In the genomic region with DNA sequence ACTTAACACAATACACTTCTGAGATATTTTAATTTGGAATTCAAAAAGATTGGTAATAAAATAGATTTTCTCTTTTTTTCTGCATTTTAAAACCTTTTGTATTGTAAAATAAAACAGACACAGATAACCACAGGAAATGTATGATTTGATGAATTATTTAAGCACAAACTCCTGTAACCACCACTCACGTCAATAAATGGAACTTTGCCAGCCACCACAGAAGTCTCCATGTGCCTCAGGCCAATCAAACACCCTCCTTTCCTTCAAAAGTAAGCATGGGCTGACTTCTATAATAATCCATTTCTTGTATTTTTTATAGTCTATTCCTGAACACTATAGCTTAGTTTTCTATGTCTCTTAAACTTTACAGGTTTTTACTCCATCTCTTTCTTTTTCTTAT, we compare ENCODE assay signal across 2 cellular contexts.
TF ChIP-seq lines count a peak whose summit lies in the region.

No MANE protein-coding gene starts in this region.

TF ChIP-seq in IMR-90, 13 proteins besides CTCF, POLR2A, EP300 and RAD21:
- no peak for TF ChIP-seq SMC3 (IDR thresholded peaks at IDR 0.05; ENCODE audit: low read depth, low read length)
- TF ChIP-seq CEBPB (IDR thresholded peaks at IDR 0.05; ENCODE audit: low read depth, low read length) = no peak
- no peak for TF ChIP-seq NFE2L2 (IDR thresholded peaks at IDR 0.05; ENCODE audit: low read depth, low read length)
- TF ChIP-seq MAFK (IDR thresholded peaks at IDR 0.05; ENCODE audit: low read depth, low read length) = no peak
- TF ChIP-seq BHLHE40 (IDR thresholded peaks at IDR 0.05; ENCODE audit: low read depth, low read length) = no peak
- TF ChIP-seq RCOR1 (IDR thresholded peaks at IDR 0.05; ENCODE audit: insufficient replicate concordance, low read length) = no peak
- TF ChIP-seq RFX5 (IDR thresholded peaks at IDR 0.05; ENCODE audit: low read depth, low read length) = no peak
- TF ChIP-seq MAZ (IDR thresholded peaks at IDR 0.05; ENCODE audit: borderline replicate concordance, low read depth, low read length) = no peak
- no peak for TF ChIP-seq CHD1 (IDR thresholded peaks at IDR 0.05; ENCODE audit: low read depth, low read length)
- TF ChIP-seq, protein P1, sequence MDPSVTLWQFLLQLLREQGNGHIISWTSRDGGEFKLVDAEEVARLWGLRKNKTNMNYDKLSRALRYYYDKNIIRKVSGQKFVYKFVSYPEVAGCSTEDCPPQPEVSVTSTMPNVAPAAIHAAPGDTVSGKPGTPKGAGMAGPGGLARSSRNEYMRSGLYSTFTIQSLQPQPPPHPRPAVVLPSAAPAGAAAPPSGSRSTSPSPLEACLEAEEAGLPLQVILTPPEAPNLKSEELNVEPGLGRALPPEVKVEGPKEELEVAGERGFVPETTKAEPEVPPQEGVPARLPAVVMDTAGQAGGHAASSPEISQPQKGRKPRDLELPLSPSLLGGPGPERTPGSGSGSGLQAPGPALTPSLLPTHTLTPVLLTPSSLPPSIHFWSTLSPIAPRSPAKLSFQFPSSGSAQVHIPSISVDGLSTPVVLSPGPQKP (IDR thresholded peaks at IDR 0.05; ENCODE audit: borderline replicate concordance, low read depth, low read length) = no peak
- TF ChIP-seq FOS (IDR thresholded peaks at IDR 0.05; ENCODE audit: low read depth, low read length) = no peak
- TF ChIP-seq, protein P2, sequence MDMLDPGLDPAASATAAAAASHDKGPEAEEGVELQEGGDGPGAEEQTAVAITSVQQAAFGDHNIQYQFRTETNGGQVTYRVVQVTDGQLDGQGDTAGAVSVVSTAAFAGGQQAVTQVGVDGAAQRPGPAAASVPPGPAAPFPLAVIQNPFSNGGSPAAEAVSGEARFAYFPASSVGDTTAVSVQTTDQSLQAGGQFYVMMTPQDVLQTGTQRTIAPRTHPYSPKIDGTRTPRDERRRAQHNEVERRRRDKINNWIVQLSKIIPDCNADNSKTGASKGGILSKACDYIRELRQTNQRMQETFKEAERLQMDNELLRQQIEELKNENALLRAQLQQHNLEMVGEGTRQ (IDR thresholded peaks at IDR 0.05; ENCODE audit: low read depth, low read length) = no peak
- TF ChIP-seq MXI1 (IDR thresholded peaks at IDR 0.05; ENCODE audit: borderline replicate concordance, low read depth, low read length) = no peak

TF ChIP-seq in SK-N-SH, 30 proteins besides CTCF, POLR2A, EP300 and RAD21:
- TF ChIP-seq YY1 (IDR thresholded peaks at IDR 0.05; ENCODE audit: low read depth) = no peak
- no peak for TF ChIP-seq GABPA (IDR thresholded peaks at IDR 0.05; ENCODE audit: low read depth)
- no peak for TF ChIP-seq MXI1 (IDR thresholded peaks at IDR 0.05; ENCODE audit: low read depth, low read length)
- no peak for TF ChIP-seq EZH2phosphoT487 (IDR thresholded peaks at IDR 0.05; ENCODE audit: borderline replicate concordance, low read depth)
- no peak for TF ChIP-seq RFX5 (IDR thresholded peaks at IDR 0.05; ENCODE audit: low read length)
- TF ChIP-seq GATA2 (CRISPR knock-in tag; IDR thresholded peaks at IDR 0.05) = no peak
- TF ChIP-seq RCOR1 (IDR thresholded peaks at IDR 0.05; ENCODE audit: low read length) = no peak
- TF ChIP-seq, protein P3, sequence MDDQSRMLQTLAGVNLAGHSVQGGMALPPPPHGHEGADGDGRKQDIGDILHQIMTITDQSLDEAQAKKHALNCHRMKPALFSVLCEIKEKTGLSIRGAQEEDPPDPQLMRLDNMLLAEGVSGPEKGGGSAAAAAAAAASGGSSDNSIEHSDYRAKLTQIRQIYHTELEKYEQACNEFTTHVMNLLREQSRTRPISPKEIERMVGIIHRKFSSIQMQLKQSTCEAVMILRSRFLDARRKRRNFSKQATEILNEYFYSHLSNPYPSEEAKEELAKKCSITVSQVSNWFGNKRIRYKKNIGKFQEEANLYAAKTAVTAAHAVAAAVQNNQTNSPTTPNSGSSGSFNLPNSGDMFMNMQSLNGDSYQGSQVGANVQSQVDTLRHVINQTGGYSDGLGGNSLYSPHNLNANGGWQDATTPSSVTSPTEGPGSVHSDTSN (IDR thresholded peaks at IDR 0.05) = no peak
- no peak for TF ChIP-seq CHD2 (IDR thresholded peaks at IDR 0.05; ENCODE audit: low read length, partially characterized antibody)
- no peak for TF ChIP-seq FOXM1 (IDR thresholded peaks at IDR 0.05; ENCODE audit: low read depth)
- TF ChIP-seq, protein P4, sequence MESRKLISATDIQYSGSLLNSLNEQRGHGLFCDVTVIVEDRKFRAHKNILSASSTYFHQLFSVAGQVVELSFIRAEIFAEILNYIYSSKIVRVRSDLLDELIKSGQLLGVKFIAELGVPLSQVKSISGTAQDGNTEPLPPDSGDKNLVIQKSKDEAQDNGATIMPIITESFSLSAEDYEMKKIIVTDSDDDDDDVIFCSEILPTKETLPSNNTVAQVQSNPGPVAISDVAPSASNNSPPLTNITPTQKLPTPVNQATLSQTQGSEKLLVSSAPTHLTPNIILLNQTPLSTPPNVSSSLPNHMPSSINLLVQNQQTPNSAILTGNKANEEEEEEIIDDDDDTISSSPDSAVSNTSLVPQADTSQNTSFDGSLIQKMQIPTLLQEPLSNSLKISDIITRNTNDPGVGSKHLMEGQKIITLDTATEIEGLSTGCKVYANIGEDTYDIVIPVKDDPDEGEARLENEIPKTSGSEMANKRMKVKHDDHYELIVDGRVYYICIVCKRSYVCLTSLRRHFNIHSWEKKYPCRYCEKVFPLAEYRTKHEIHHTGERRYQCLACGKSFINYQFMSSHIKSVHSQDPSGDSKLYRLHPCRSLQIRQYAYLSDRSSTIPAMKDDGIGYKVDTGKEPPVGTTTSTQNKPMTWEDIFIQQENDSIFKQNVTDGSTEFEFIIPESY (IDR thresholded peaks at IDR 0.05; ENCODE audit: borderline replicate concordance, low read depth) = no peak
- TF ChIP-seq, protein P5, sequence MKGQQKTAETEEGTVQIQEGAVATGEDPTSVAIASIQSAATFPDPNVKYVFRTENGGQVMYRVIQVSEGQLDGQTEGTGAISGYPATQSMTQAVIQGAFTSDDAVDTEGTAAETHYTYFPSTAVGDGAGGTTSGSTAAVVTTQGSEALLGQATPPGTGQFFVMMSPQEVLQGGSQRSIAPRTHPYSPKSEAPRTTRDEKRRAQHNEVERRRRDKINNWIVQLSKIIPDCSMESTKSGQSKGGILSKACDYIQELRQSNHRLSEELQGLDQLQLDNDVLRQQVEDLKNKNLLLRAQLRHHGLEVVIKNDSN (IDR thresholded peaks at IDR 0.05; ENCODE audit: borderline replicate concordance, low read depth) = no peak
- TF ChIP-seq POLR2AphosphoS5 (IDR thresholded peaks at IDR 0.05; ENCODE audit: low read depth, low read length) = no peak
- no peak for TF ChIP-seq ELF1 (IDR thresholded peaks at IDR 0.05)
- TF ChIP-seq FOSL2 (IDR thresholded peaks at IDR 0.05; ENCODE audit: borderline replicate concordance, low read depth) = no peak
- TF ChIP-seq, protein P6, sequence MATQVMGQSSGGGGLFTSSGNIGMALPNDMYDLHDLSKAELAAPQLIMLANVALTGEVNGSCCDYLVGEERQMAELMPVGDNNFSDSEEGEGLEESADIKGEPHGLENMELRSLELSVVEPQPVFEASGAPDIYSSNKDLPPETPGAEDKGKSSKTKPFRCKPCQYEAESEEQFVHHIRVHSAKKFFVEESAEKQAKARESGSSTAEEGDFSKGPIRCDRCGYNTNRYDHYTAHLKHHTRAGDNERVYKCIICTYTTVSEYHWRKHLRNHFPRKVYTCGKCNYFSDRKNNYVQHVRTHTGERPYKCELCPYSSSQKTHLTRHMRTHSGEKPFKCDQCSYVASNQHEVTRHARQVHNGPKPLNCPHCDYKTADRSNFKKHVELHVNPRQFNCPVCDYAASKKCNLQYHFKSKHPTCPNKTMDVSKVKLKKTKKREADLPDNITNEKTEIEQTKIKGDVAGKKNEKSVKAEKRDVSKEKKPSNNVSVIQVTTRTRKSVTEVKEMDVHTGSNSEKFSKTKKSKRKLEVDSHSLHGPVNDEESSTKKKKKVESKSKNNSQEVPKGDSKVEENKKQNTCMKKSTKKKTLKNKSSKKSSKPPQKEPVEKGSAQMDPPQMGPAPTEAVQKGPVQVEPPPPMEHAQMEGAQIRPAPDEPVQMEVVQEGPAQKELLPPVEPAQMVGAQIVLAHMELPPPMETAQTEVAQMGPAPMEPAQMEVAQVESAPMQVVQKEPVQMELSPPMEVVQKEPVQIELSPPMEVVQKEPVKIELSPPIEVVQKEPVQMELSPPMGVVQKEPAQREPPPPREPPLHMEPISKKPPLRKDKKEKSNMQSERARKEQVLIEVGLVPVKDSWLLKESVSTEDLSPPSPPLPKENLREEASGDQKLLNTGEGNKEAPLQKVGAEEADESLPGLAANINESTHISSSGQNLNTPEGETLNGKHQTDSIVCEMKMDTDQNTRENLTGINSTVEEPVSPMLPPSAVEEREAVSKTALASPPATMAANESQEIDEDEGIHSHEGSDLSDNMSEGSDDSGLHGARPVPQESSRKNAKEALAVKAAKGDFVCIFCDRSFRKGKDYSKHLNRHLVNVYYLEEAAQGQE (IDR thresholded peaks at IDR 0.05; ENCODE audit: low read depth, low read length) = no peak
- no peak for TF ChIP-seq TCF12 (IDR thresholded peaks at IDR 0.05)
